8 cellular contexts compared by ENCODE assay signal in genomic region chr1:2227341-2228156, GRCh38. TPM values are rescaled to one million over a fixed set of nuclear protein-coding genes. Genes with fewer than 3 reads are reported as not detected.
A peak's percentile ranks its signal among the peaks of the same experiment; 100 is the strongest.
DNase-seq lines count a peak whose midpoint lies in the region; TF ChIP-seq lines count a peak whose summit lies in the region.

No MANE protein-coding gene starts in this region.

- no peak overlapping the region for H4K91ac ChIP-seq in H9 (ENCODE audit: insufficient read length, low read depth, low read length)

- no peak overlapping the region for H2AK5ac ChIP-seq in H9 (ENCODE audit: insufficient read length, low read length)

- TF ChIP-seq CTCF in H9 (conservative IDR thresholded peaks at IDR 0.05) = peak; percentile 15; the same call in 1 of the 3 replicates
- peak; percentile 45 for TF ChIP-seq CTCF in neural cell (IDR thresholded peaks at IDR 0.05; ENCODE audit: poor library complexity, severe bottlenecking)

- no peaks in the 10 kb centered on the region; the same call in 1 of the 2 replicates for H3K4me1 ChIP-seq in H9 (ENCODE audit: insufficient read depth, low read length)

- no peaks in the 10 kb centered on the region; a peak in 1 of 5 replicates for H3K9me3 Mint-ChIP-seq in H9
- no peaks in the 10 kb centered on the region for H3K9me3 Mint-ChIP-seq in stimulated activated naive CD8-positive, alpha-beta T cell treated with anti-CD3 and anti-CD28 coated beads, Interleukin-15, Interleukin-2, amounts not matched to agents 100 ng/mL and 50 ng/mL, for 24 hours

- H3K9ac ChIP-seq in H9 (ENCODE audit: extremely low read depth, insufficient read length, low read length) (peak overlapping the region; percentile 57), neural cell (ENCODE audit: low read length) (peak overlapping the region; percentile 86)

- H3K18ac ChIP-seq in H9 (ENCODE audit: insufficient read length, low read depth, low read length) = peak overlapping the region; percentile 52

- DNase-seq in G401 (ENCODE audit: low spot score) (peak; percentile 96), H9 (peak; percentile 96), M059J (ENCODE audit: low read depth) (peak; percentile 93), SHP77 (lab: John Stamatoyannopoulos, UW) (peak; percentile 88 to 92), activated gamma-delta T cell (lab: John Stamatoyannopoulos, UW) (peak; percentile 91), fibroblast of the conjunctiva (ENCODE audit: low read depth) (peak; percentile 94)

- no peak overlapping the region for H2BK12ac ChIP-seq in H9 (ENCODE audit: insufficient read length, low read depth, low read length)

- H3K4me2 ChIP-seq in H9 (ENCODE audit: insufficient read depth, insufficient read length, low read length) (peak overlapping the region; percentile 13), neural cell (ENCODE audit: low read length) (no peak overlapping the region)

- peak overlapping the region; percentile 67 for H3K4me3 ChIP-seq in neural cell (ENCODE audit: low read length)

- no peak overlapping the region for H3K27ac Mint-ChIP-seq in H9
- no peak overlapping the region for H3K27ac Mint-ChIP-seq in stimulated activated naive CD8-positive, alpha-beta T cell treated with anti-CD3 and anti-CD28 coated beads, Interleukin-15, Interleukin-2, amounts not matched to agents 100 ng/mL and 50 ng/mL, for 24 hours

- peak; percentile 62 for TF ChIP-seq EP300 in neural cell (conservative IDR thresholded peaks at IDR 0.05; ENCODE audit: poor library complexity, severe bottlenecking)

- in situ Hi-C loops in G401 (cut with HindIII; ENCODE audit: low sequenced_read_pairs) = no loop called here

- H3K23me2 ChIP-seq in H9 (ENCODE audit: insufficient read length, low read depth, low read length, poor library complexity, severe bottlenecking) = peaks cover 32% of the 10 kb centered on the region

- no peaks in the 10 kb centered on the region for H3K9me2 ChIP-seq in neural cell (ENCODE audit: insufficient read depth, low read length)

- H3K27ac ChIP-seq in H9 (ENCODE audit: insufficient read length, low read depth, low read length) = no peak overlapping the region
- H3K27ac ChIP-seq in neural cell (ENCODE audit: low read length) = peak overlapping the region; percentile 73

- H4K8ac ChIP-seq in H9 (replicated peaks; ENCODE audit: insufficient read length, low read depth, low read length) = no peak overlapping the region

- H2BK120ac ChIP-seq in H9 (ENCODE audit: low read depth, low read length, poor library complexity, severe bottlenecking) = no peak overlapping the region

- WGBS in H9 (ENCODE audit: extremely low coverage, insufficient read length, low lambda C conversion rate) = no CpG with 5 or more reads among the region's 130 CpGs

- H3K4ac ChIP-seq in H9 (ENCODE audit: low read depth, low read length) = no peak overlapping the region

- peak overlapping the region; percentile 56 to 71; a peak in 4 of 5 replicates for H3K4me3 Mint-ChIP-seq in H9
- H3K4me3 Mint-ChIP-seq in stimulated activated naive CD8-positive, alpha-beta T cell treated with anti-CD3 and anti-CD28 coated beads, Interleukin-15, Interleukin-2, amounts not matched to agents 100 ng/mL and 50 ng/mL, for 24 hours = peak overlapping the region; percentile 47

- peaks cover 8% of the 10 kb centered on the region for H3K79me1 ChIP-seq in H9 (ENCODE audit: insufficient read depth, low read depth, low read length, poor library complexity, severe bottlenecking)

- no peaks in the 10 kb centered on the region for H3K36me3 ChIP-seq in neural cell (ENCODE audit: insufficient read depth, low read length)

- H3K79me2 ChIP-seq in H9 (ENCODE audit: insufficient read depth, low read length) (peaks cover 39% of the 10 kb centered on the region; the same call in 1 of the 2 replicates), neural cell (replicated peaks; ENCODE audit: insufficient read depth, low read length) (peaks cover 33% of the 10 kb centered on the region)

- no peak overlapping the region for H4K5ac ChIP-seq in H9 (ENCODE audit: insufficient read length, low read depth, low read length)

- no peaks in the 10 kb centered on the region for H3K27me3 ChIP-seq in H9 (ENCODE audit: insufficient read depth, low read length)
- no peaks in the 10 kb centered on the region for H3K27me3 ChIP-seq in neural cell (ENCODE audit: insufficient read depth, low read depth, low read length)

- H3K27me3 Mint-ChIP-seq in H9 (ENCODE audit: low read depth) = peaks cover 3% of the 10 kb centered on the region; the same call in 1 of the 2 replicates
- peaks cover 4% of the 10 kb centered on the region for H3K27me3 Mint-ChIP-seq in stimulated activated naive CD8-positive, alpha-beta T cell treated with anti-CD3 and anti-CD28 coated beads, Interleukin-15, Interleukin-2, amounts not matched to agents 100 ng/mL and 50 ng/mL, for 24 hours

- H2AFZ ChIP-seq in H9 (ENCODE audit: low read length) = no peak overlapping the region
- H2AFZ ChIP-seq in neural cell (ENCODE audit: low read depth, low read length) = no peak overlapping the region

- H3K23ac ChIP-seq in H9 (ENCODE audit: insufficient read length, low read depth, low read length) = no peak overlapping the region

- H3K14ac ChIP-seq in H9 (ENCODE audit: insufficient read depth, low read length) = peak overlapping the region; percentile 51

- no peak overlapping the region for H2BK20ac ChIP-seq in H9 (ENCODE audit: low read depth, low read length, poor library complexity, severe bottlenecking)

- no peak overlapping the region for H3T11ph ChIP-seq in H9 (ENCODE audit: low read length)

- no peaks in the 10 kb centered on the region for H4K20me1 ChIP-seq in H9 (ENCODE audit: control insufficient read depth, insufficient read depth, insufficient read length)
- peaks cover 38% of the 10 kb centered on the region for H4K20me1 ChIP-seq in neural cell (ENCODE audit: insufficient read depth)

- H3K9me3 ChIP-seq in H9 (ENCODE audit: control insufficient read depth, low read depth, low read length) = no peaks in the 10 kb centered on the region
- no peaks in the 10 kb centered on the region for H3K9me3 ChIP-seq in neural cell (ENCODE audit: low read length)

- no peak overlapping the region for H2BK5ac ChIP-seq in H9 (ENCODE audit: insufficient read length, low read length)

- H3K36me3 Mint-ChIP-seq in H9 (ENCODE audit: insufficient read depth in 1 of 3, low read depth in 3 of 3) = peaks cover 6 to 22% (median 10%) of the 10 kb centered on the region in 3 experiments; a peak in 5 of 7 replicates
- peaks cover 7% of the 10 kb centered on the region for H3K36me3 Mint-ChIP-seq in stimulated activated naive CD8-positive, alpha-beta T cell treated with anti-CD3 and anti-CD28 coated beads, Interleukin-15, Interleukin-2, amounts not matched to agents 100 ng/mL and 50 ng/mL, for 24 hours (ENCODE audit: low read depth)

- peaks cover 27 to 32% of the 10 kb centered on the region in 2 experiments for H3K4me1 Mint-ChIP-seq in H9
- peaks cover 28% of the 10 kb centered on the region for H3K4me1 Mint-ChIP-seq in stimulated activated naive CD8-positive, alpha-beta T cell treated with anti-CD3 and anti-CD28 coated beads, Interleukin-15, Interleukin-2, amounts not matched to agents 100 ng/mL and 50 ng/mL, for 24 hours (ENCODE audit: low read depth)

- H2BK15ac ChIP-seq in H9 (ENCODE audit: low read depth, low read length) = no peak overlapping the region

- peak; percentile 46 for TF ChIP-seq RAD21 in neural cell (conservative IDR thresholded peaks at IDR 0.05)

- H3K56ac ChIP-seq in H9 (ENCODE audit: insufficient read length, low read depth, low read length) = no peak overlapping the region

- H3F3A ChIP-seq in neural cell (ENCODE audit: insufficient read depth, low read length, poor library complexity, severe bottlenecking) = no peaks in the 10 kb centered on the region

TF ChIP-seq in neural cell, 6 proteins besides CTCF, POLR2A, EP300 and RAD21:
- TF ChIP-seq MXI1 (conservative IDR thresholded peaks at IDR 0.05; ENCODE audit: poor library complexity, severe bottlenecking) (peak; percentile 43), SMC3 (conservative IDR thresholded peaks at IDR 0.05; ENCODE audit: poor library complexity) (peak; percentile 37), EZH2 (IDR thresholded peaks at IDR 0.05; ENCODE audit: borderline replicate concordance, insufficient read depth, low read length, poor library complexity, severe bottlenecking) (no peak), POLR2AphosphoS5 (IDR thresholded peaks at IDR 0.05) (peak; percentile 66), TAF1 (IDR thresholded peaks at IDR 0.05; ENCODE audit: low read depth) (peak; percentile 57), REST (IDR thresholded peaks at IDR 0.05; ENCODE audit: borderline replicate concordance) (peak; percentile 46)

RNA-seq across cellular contexts. Expression of gene SKI, which starts 0.6 kb away (rescaled TPM):
- 5.8 and 15.2 TPM in 2 replicates for total RNA-seq in G401 (2014; rRNA removed; shearing (Covaris generic))
- total RNA-seq in H9 (2021) = 88.8 and 89.5 TPM in 2 replicates
- 3.5 and 13.8 TPM in 2 replicates for total RNA-seq in M059J (2014; rRNA removed; shearing (Covaris generic))
- polyA plus RNA-seq in neural cell = 4.1 and 4.9 TPM in 2 replicates
- 23.9 and 25.1 TPM in 2 replicates for polyA minus RNA-seq in neural cell

RNA-seq across cellular contexts. Expression of gene FAAP20, which starts 33.0 kb away (rescaled TPM):
- total RNA-seq in G401 (2014; rRNA removed; shearing (Covaris generic)) = 79.9 and 105 TPM in 2 replicates
- 119 and 125 TPM in 2 replicates for total RNA-seq in H9 (2021)
- total RNA-seq in M059J (2014; rRNA removed; shearing (Covaris generic)) = 12.8 and 23.1 TPM in 2 replicates
- 45.3 and 53.0 TPM in 2 replicates for polyA plus RNA-seq in neural cell
- 25.4 and 35.3 TPM in 2 replicates for polyA minus RNA-seq in neural cell
